ENCODE assay signal across 8 cellular contexts in genomic region chr19:15945301-15945700, GRCh38. TPM values are rescaled to one million over a fixed set of nuclear protein-coding genes. Genes with fewer than 3 reads are reported as not detected.
"Had no signal": no experiment of that assay in that cellular context is flagged by ENCODE, and none has a peak within 500 bp of the region (broad histone marks: within the 10 kb centered on the region; RNA-seq: fewer than 3 reads in every experiment).

No MANE protein-coding gene starts in this region.

- H3K27ac ChIP-seq: HL-60 had no signal

- H3K4me3 ChIP-seq: K562 had no signal

- ATAC-seq: HepG2, K562 had no signal

- DNase-seq: IMR-90, KBM-7 had no signal

RNA-seq across cellular contexts. Expression of gene OR10H4, which starts 3.5 kb away (rescaled TPM):
- total RNA-seq: HepG2, HT-29, HT1080, IMR-90, K562 had no signal
- polyA plus RNA-seq: HepG2, IgD-negative memory B cell, IMR-90, K562 had no signal

RNA-seq across cellular contexts. Expression of gene CYP4F11, which starts 11.0 kb away (rescaled TPM):
- total RNA-seq: IMR-90, K562 had no signal
- polyA plus RNA-seq: IgD-negative memory B cell, IMR-90 had no signal

RNA-seq across cellular contexts. Expression of gene CYP4F2, which starts 47.4 kb away (rescaled TPM):
- total RNA-seq: HT-29, IMR-90 had no signal
- polyA plus RNA-seq: IgD-negative memory B cell, IMR-90 had no signal
